24 cellular contexts compared by ENCODE assay signal in the genomic region with DNA sequence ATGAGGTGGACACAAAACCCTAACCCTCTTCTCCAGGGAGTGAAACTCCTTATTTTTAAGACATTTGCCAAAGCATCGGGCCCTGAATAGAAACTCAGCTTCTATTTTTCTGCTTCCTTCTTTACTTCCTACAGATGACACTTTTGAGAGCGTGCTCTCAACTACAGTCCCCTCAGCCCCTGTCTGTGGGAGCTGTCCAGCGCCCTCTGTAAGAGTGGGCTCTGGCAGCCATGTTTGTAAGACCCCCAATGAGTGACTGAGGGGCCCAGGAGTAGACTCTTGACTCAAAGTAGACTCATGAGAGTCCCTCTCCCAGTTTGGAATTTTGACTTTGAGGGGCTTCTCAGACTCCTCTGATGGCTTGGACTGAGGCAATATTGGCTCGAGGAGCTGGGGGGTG. TPM values are rescaled to one million over a fixed set of nuclear protein-coding genes. Genes with fewer than 3 reads are reported as not detected.
DNase-seq lines count a peak whose midpoint lies in the region; ATAC-seq lines count a peak whose summit lies in the region.
"Had no signal": no experiment of that assay in that cellular context is flagged by ENCODE, and none has a peak within 500 bp of the region (broad histone marks: within the 10 kb centered on the region; RNA-seq: fewer than 3 reads in every experiment).

No MANE protein-coding gene starts in this region.

- H3K4me3 Mint-ChIP-seq in activated CD4-positive, alpha-beta T cell treated with anti-CD3 and anti-CD28 coated beads, Interleukin-2, amount 10 ng/mL, durations not matched to agents 7 days and 5 days: no peak overlapping the region
- no peak overlapping the region for H3K4me3 Mint-ChIP-seq in activated CD8-positive, alpha-beta T cell treated with anti-CD3 and anti-CD28 coated beads, Interleukin-2, amount 10 ng/mL, durations not matched to agents 7 days and 5 days
- H3K4me3 Mint-ChIP-seq in stimulated activated effector memory CD8-positive, alpha-beta T cell treated with anti-CD3 and anti-CD28 coated beads, Interleukin-12 subunit alpha, Interleukin-12 subunit beta, amount 100 ng/mL, for 72 hours: peak overlapping the region; percentile 76
- H3K4me3 Mint-ChIP-seq: activated naive CD4-positive, alpha-beta T cell treated with anti-CD3 and anti-CD28 coated beads, Interleukin-2, amount 50 U/mL, for 24 hours; HFFc6 had no signal

- DNase-seq in activated CD4-positive, alpha-beta T cell treated with anti-CD3 and anti-CD28 coated beads, Interleukin-2, amount 10 ng/mL, durations not matched to agents 7 days and 5 days: no peak
- DNase-seq in activated CD4-positive, alpha-beta T cell treated with anti-CD3 and anti-CD28 coated beads, Interleukin-2, amount 50 U/mL, for 4 hours: no peak
- DNase-seq in Kasumi-1 (lab: John Stamatoyannopoulos, UW): peak; percentile 21 to 24
- DNase-seq in activated CD8-positive, alpha-beta T cell treated with anti-CD3 and anti-CD28 coated beads, Interleukin-2, amount 10 ng/mL, durations not matched to agents 7 days and 5 days: no peak
- DNase-seq in stimulated activated effector memory CD8-positive, alpha-beta T cell treated with anti-CD3 and anti-CD28 coated beads, Interleukin-12 subunit alpha, Interleukin-12 subunit beta, amount 100 ng/mL, for 72 hours (ENCODE audit: low spot score in 2 of 2): no peak
- no peak for DNase-seq in cerebellar cortex (ENCODE audit: low spot score)
- no peak for DNase-seq in HAP-1 (ENCODE audit: low spot score in 2 of 2)
- DNase-seq: ACHN; activated CD4-positive, CD25-positive, alpha-beta regulatory T cell treated with anti-CD3 and anti-CD28 coated beads, Interleukin-2, amount 50 U/mL, for 72 hours; DMS 273 treated with DMSO at 0.1 percent for 48 hours; HFFc6; NCI-H82; PC-9; spleen; T1000; uterus had no signal

- no peaks in the 10 kb centered on the region for H3K36me3 Mint-ChIP-seq in activated CD4-positive, alpha-beta T cell treated with anti-CD3 and anti-CD28 coated beads, Interleukin-2, amount 10 ng/mL, durations not matched to agents 7 days and 5 days (ENCODE audit: low read depth)
- no peaks in the 10 kb centered on the region for H3K36me3 Mint-ChIP-seq in activated CD8-positive, alpha-beta T cell treated with anti-CD3 and anti-CD28 coated beads, Interleukin-2, amount 10 ng/mL, durations not matched to agents 7 days and 5 days (ENCODE audit: low read depth)
- H3K36me3 Mint-ChIP-seq in stimulated activated effector memory CD8-positive, alpha-beta T cell treated with anti-CD3 and anti-CD28 coated beads, Interleukin-12 subunit alpha, Interleukin-12 subunit beta, amount 100 ng/mL, for 72 hours: peaks cover 14% of the 10 kb centered on the region
- H3K36me3 Mint-ChIP-seq: activated naive CD4-positive, alpha-beta T cell treated with anti-CD3 and anti-CD28 coated beads, Interleukin-2, amount 50 U/mL, for 24 hours; CD14-positive monocyte had no signal

- H3K27me3 ChIP-seq in HAP-1 (ENCODE audit: low read depth): no peaks in the 10 kb centered on the region
- H3K27me3 ChIP-seq: spleen, uterus had no signal

- no peaks in the 10 kb centered on the region for H3K27me3 Mint-ChIP-seq in activated CD4-positive, alpha-beta T cell treated with anti-CD3 and anti-CD28 coated beads, Interleukin-2, amount 10 ng/mL, durations not matched to agents 7 days and 5 days
- no peaks in the 10 kb centered on the region for H3K27me3 Mint-ChIP-seq in activated CD8-positive, alpha-beta T cell treated with anti-CD3 and anti-CD28 coated beads, Interleukin-2, amount 10 ng/mL, durations not matched to agents 7 days and 5 days (ENCODE audit: low read depth)
- H3K27me3 Mint-ChIP-seq: activated naive CD4-positive, alpha-beta T cell treated with anti-CD3 and anti-CD28 coated beads, Interleukin-2, amount 50 U/mL, for 24 hours had no signal

- in situ Hi-C loops in HAP-1 (cut with MboI; ENCODE audit: low sequenced_read_pairs): no loop called here

- H3K4me3 ChIP-seq in HAP-1: no peak overlapping the region
- H3K4me3 ChIP-seq: lung, PC-9, spleen, uterus had no signal

- H3K36me3 ChIP-seq in HAP-1 (replicated peaks): no peaks in the 10 kb centered on the region
- H3K36me3 ChIP-seq: spleen, uterus had no signal

- ATAC-seq in activated CD8-positive, alpha-beta T cell treated with anti-CD3 and anti-CD28 coated beads, Interleukin-2, amount 10 ng/mL, durations not matched to agents 7 days and 5 days: no peak
- no peak for ATAC-seq in stimulated activated effector memory CD8-positive, alpha-beta T cell treated with anti-CD3 and anti-CD28 coated beads, Interleukin-12 subunit alpha, Interleukin-12 subunit beta, amount 100 ng/mL, for 72 hours
- ATAC-seq in HG03442 (IDR thresholded peaks at IDR 0.05; ENCODE audit: unreplicated experiment): no peak

- H3K27ac Mint-ChIP-seq in activated CD4-positive, alpha-beta T cell treated with anti-CD3 and anti-CD28 coated beads, Interleukin-2, amount 10 ng/mL, durations not matched to agents 7 days and 5 days: peak overlapping the region; percentile 76
- peak overlapping the region; percentile 75 for H3K27ac Mint-ChIP-seq in activated CD8-positive, alpha-beta T cell treated with anti-CD3 and anti-CD28 coated beads, Interleukin-2, amount 10 ng/mL, durations not matched to agents 7 days and 5 days
- peak overlapping the region; percentile 94 for H3K27ac Mint-ChIP-seq in stimulated activated effector memory CD8-positive, alpha-beta T cell treated with anti-CD3 and anti-CD28 coated beads, Interleukin-12 subunit alpha, Interleukin-12 subunit beta, amount 100 ng/mL, for 72 hours
- H3K27ac Mint-ChIP-seq: activated naive CD4-positive, alpha-beta T cell treated with anti-CD3 and anti-CD28 coated beads, Interleukin-2, amount 50 U/mL, for 24 hours; HFFc6 had no signal

- no peaks in the 10 kb centered on the region for H3K4me1 ChIP-seq in HAP-1
- H3K4me1 ChIP-seq: uterus had no signal

- H3K9me3 Mint-ChIP-seq in activated CD4-positive, alpha-beta T cell treated with anti-CD3 and anti-CD28 coated beads, Interleukin-2, amount 10 ng/mL, durations not matched to agents 7 days and 5 days: peaks cover 4% of the 10 kb centered on the region
- no peaks in the 10 kb centered on the region for H3K9me3 Mint-ChIP-seq in activated CD8-positive, alpha-beta T cell treated with anti-CD3 and anti-CD28 coated beads, Interleukin-2, amount 10 ng/mL, durations not matched to agents 7 days and 5 days (ENCODE audit: insufficient read depth)
- peaks cover 3% of the 10 kb centered on the region for H3K9me3 Mint-ChIP-seq in stimulated activated effector memory CD8-positive, alpha-beta T cell treated with anti-CD3 and anti-CD28 coated beads, Interleukin-12 subunit alpha, Interleukin-12 subunit beta, amount 100 ng/mL, for 72 hours
- H3K9me3 Mint-ChIP-seq: activated naive CD4-positive, alpha-beta T cell treated with anti-CD3 and anti-CD28 coated beads, Interleukin-2, amount 50 U/mL, for 24 hours; CD14-positive monocyte; HFFc6 had no signal

- CTCF ChIA-PET in activated CD4-positive, alpha-beta T cell treated with anti-CD3 and anti-CD28 coated beads, Interleukin-2, amount 10 ng/mL, durations not matched to agents 7 days and 5 days (lab: Charles Lee): interaction anchor here (0.6 to 2.7 kb wide), 13 partner anchors 8 to 197 kb away, joined by 3 to 11 read pairs (median 4); a partner anchor contains a TSS
- CTCF ChIA-PET in activated CD8-positive, alpha-beta T cell treated with anti-CD3 and anti-CD28 coated beads, Interleukin-2, amount 10 ng/mL, durations not matched to agents 7 days and 5 days (lab: Charles Lee): interaction anchor here (0.7 to 4.4 kb wide), 20 partner anchors 9 to 194 kb away, joined by 3 to 30 read pairs (median 6); a partner anchor contains a TSS

- H3K4me1 Mint-ChIP-seq in activated CD4-positive, alpha-beta T cell treated with anti-CD3 and anti-CD28 coated beads, Interleukin-2, amount 10 ng/mL, durations not matched to agents 7 days and 5 days: peaks cover 44% of the 10 kb centered on the region
- H3K4me1 Mint-ChIP-seq in activated CD8-positive, alpha-beta T cell treated with anti-CD3 and anti-CD28 coated beads, Interleukin-2, amount 10 ng/mL, durations not matched to agents 7 days and 5 days (ENCODE audit: low read depth): peaks cover 53% of the 10 kb centered on the region
- H3K4me1 Mint-ChIP-seq in stimulated activated effector memory CD8-positive, alpha-beta T cell treated with anti-CD3 and anti-CD28 coated beads, Interleukin-12 subunit alpha, Interleukin-12 subunit beta, amount 100 ng/mL, for 72 hours: peaks cover 68% of the 10 kb centered on the region

- POLR2A ChIA-PET in activated CD4-positive, alpha-beta T cell treated with anti-CD3 and anti-CD28 coated beads, Interleukin-2, amount 10 ng/mL, durations not matched to agents 7 days and 5 days (lab: Charles Lee): interaction anchor here (0.6 kb wide), 1 partner anchor 238 kb away, joined by 3 read pairs; no protein-coding TSS in a partner anchor
- POLR2A ChIA-PET in activated CD8-positive, alpha-beta T cell treated with anti-CD3 and anti-CD28 coated beads, Interleukin-2, amount 10 ng/mL, durations not matched to agents 7 days and 5 days (lab: Charles Lee): interaction anchor here (0.8 to 2.2 kb wide), 4 partner anchors 12 to 46 kb away, joined by 3 to 19 read pairs (median 4); a partner anchor contains a TSS

- H3K9me3 ChIP-seq in HAP-1: no peaks in the 10 kb centered on the region
- H3K9me3 ChIP-seq: spleen, uterus had no signal

RNA-seq across cellular contexts. Expression of a gene that starts 25.5 kb away (rescaled TPM):
- total RNA-seq in activated CD4-positive, alpha-beta T cell treated with anti-CD3 and anti-CD28 coated beads, Interleukin-2, amount 10 ng/mL, durations not matched to agents 7 days and 5 days: 10 to 100 TPM; 39.4 to 41.0 TPM
- 10 to 100 TPM; 41.3 to 41.6 TPM for total RNA-seq in activated CD8-positive, alpha-beta T cell treated with anti-CD3 and anti-CD28 coated beads, Interleukin-2, amount 10 ng/mL, durations not matched to agents 7 days and 5 days
- total RNA-seq: glomerular endothelial cell, HFFc6, kidney epithelial cell, MCF 10A, renal cortical epithelial cell had no signal

Comparison
In these comparisons a context has a peak if more than half of its experiments do, and no peak if none do; other contexts are left out.
1. DNase-seq: peak in Kasumi-1 (2 of 2); none in activated CD4-positive, alpha-beta T cell treated with anti-CD3 and anti-CD28 coated beads, Interleukin-2, amount 10 ng/mL, durations not matched to agents 7 days and 5 days (single experiment), activated CD4-positive, alpha-beta T cell treated with anti-CD3 and anti-CD28 coated beads, Interleukin-2, amount 50 U/mL, for 4 hours (0 of 2), activated CD8-positive, alpha-beta T cell treated with anti-CD3 and anti-CD28 coated beads, Interleukin-2, amount 10 ng/mL, durations not matched to agents 7 days and 5 days (single experiment), stimulated activated effector memory CD8-positive, alpha-beta T cell treated with anti-CD3 and anti-CD28 coated beads, Interleukin-12 subunit alpha, Interleukin-12 subunit beta, amount 100 ng/mL, for 72 hours (0 of 2), cerebellar cortex (single experiment) and HAP-1 (0 of 2).
2. Peak in every context shown above with its lines, with median percentiles within 50 percentile points of each other: H3K27ac Mint-ChIP-seq.